In genomic region chr1:74714429-74715362, GRCh38 we compare ENCODE assay signal across 1 cellular context.
TF ChIP-seq lines count a peak whose summit lies in the region.

No MANE protein-coding gene starts in this region.

TF ChIP-seq in HepG2, 621 proteins besides CTCF, POLR2A, EP300 and RAD21:
- peak; percentile 42 to 79; a peak in 3 of 4 replicates for TF ChIP-seq MAFK (conservative IDR thresholded peaks at IDR 0.05 in 1 of 2, IDR thresholded peaks at IDR 0.05 in 1 of 2; ENCODE audit: low read length in 2 of 2)
- TF ChIP-seq POLR2G (IDR thresholded peaks at IDR 0.05; ENCODE audit: low read depth, low read length): no peak
- TF ChIP-seq MAFF (IDR thresholded peaks at IDR 0.05; ENCODE audit: low read depth, low read length): peak; percentile 69
